In genomic region chr2:166434491-166434890, GRCh38 we compare ENCODE assay signal across 29 cellular contexts. TPM values are rescaled to one million over a fixed set of nuclear protein-coding genes. Genes with fewer than 3 reads are reported as not detected.
DNase-seq lines count a peak whose midpoint lies in the region; ATAC-seq, FAIRE-seq and TF ChIP-seq lines count a peak whose summit lies in the region.
"Had no signal": no experiment of that assay in that cellular context is flagged by ENCODE, and none has a peak within 500 bp of the region (broad histone marks: within the 10 kb centered on the region; RNA-seq: fewer than 3 reads in every experiment).

No MANE protein-coding gene starts in this region.

- H3K27me3 ChIP-seq in endothelial cell of umbilical vein (ENCODE audit: control insufficient read depth in 2 of 2, insufficient read depth in 2 of 2, low read length in 2 of 2) (no peaks in the 10 kb centered on the region), osteoblast (ENCODE audit: insufficient read depth, low read length) (no peaks in the 10 kb centered on the region)
- H3K27me3 ChIP-seq: BE2C, BLaER1 had no signal

- H3K79me2 ChIP-seq in endothelial cell of umbilical vein (ENCODE audit: control insufficient read depth, insufficient read depth, low read length): no peaks in the 10 kb centered on the region
- no peaks in the 10 kb centered on the region for H3K79me2 ChIP-seq in osteoblast (ENCODE audit: insufficient read depth, low read length)

- H3K27ac ChIP-seq in endothelial cell of umbilical vein (ENCODE audit: insufficient read depth, low read depth, low read length) (no peak overlapping the region), osteoblast (ENCODE audit: low read depth, low read length) (no peak overlapping the region)
- H3K27ac ChIP-seq: BLaER1 had no signal

- H2AFZ ChIP-seq in endothelial cell of umbilical vein (ENCODE audit: low read depth, low read length): peak overlapping the region; percentile 9
- H2AFZ ChIP-seq in osteoblast (ENCODE audit: low read length): no peak overlapping the region

- intact Hi-C loops in endothelial cell of umbilical vein (cut with micrococcal nuclease): no loop called here

- TF ChIP-seq POLR2A in endothelial cell of umbilical vein (IDR thresholded peaks at IDR 0.05; ENCODE audit: low read depth, low read length): no peak

- no peak overlapping the region for H3K4me3 ChIP-seq in endothelial cell of umbilical vein (replicated peaks in 1 of 3; ENCODE audit: insufficient read depth in 1 of 3, low read depth in 1 of 3, low read length in 3 of 3)
- H3K4me3 ChIP-seq in osteoblast (ENCODE audit: insufficient read depth, low read length): no peak overlapping the region
- H3K4me3 ChIP-seq: BLaER1, GM12878 had no signal

- H3K4me2 ChIP-seq in endothelial cell of umbilical vein (ENCODE audit: insufficient read depth, low read length): no peak overlapping the region
- no peak overlapping the region for H3K4me2 ChIP-seq in osteoblast (ENCODE audit: insufficient read depth, low read length)
- H3K4me2 ChIP-seq: BLaER1 had no signal

- DNase-seq in HuH-7 (ENCODE audit: low spot score) (peak; percentile 3), endothelial cell of umbilical vein (ENCODE audit: low read depth, low spot score) (peak; percentile 61), osteoblast (ENCODE audit: insufficient read length, low spot score, missing footprints) (peak; percentile 8), MV-4-11 (lab: John Stamatoyannopoulos, UW) (no peak)
- DNase-seq: 8988T; ACHN; BE2C; C1 segment of cervical spinal cord; CD4-positive, alpha-beta memory T cell; CD4-positive, CD25-positive, alpha-beta regulatory T cell; CD8-positive, alpha-beta memory T cell; COR-L47; DMS 273 treated with DMSO at 0.1 percent for 48 hours; DMS153; DMS53; DMS79; DND-41; EL; GDM1 had no signal

- no peak for ATAC-seq in HG02759 (IDR thresholded peaks at IDR 0.05; ENCODE audit: unreplicated experiment)
- ATAC-seq: GM12878 had no signal

- H3K36me3 ChIP-seq in endothelial cell of umbilical vein (ENCODE audit: control insufficient read depth in 2 of 2, extremely low read depth in 1 of 2, insufficient read depth in 2 of 2, low read length in 2 of 2) (no peaks in the 10 kb centered on the region), osteoblast (ENCODE audit: insufficient read depth, low read length) (no peaks in the 10 kb centered on the region)
- H3K36me3 ChIP-seq: BE2C, BLaER1 had no signal

- H3K9me3 ChIP-seq in endothelial cell of umbilical vein (replicated peaks; ENCODE audit: control insufficient read depth, insufficient read depth, low read length) (no peaks in the 10 kb centered on the region), osteoblast (ENCODE audit: low read depth, low read length) (no peaks in the 10 kb centered on the region)
- H3K9me3 ChIP-seq: BE2C, BLaER1 had no signal

- H3K4me1 ChIP-seq in endothelial cell of umbilical vein (ENCODE audit: control insufficient read depth, extremely low read depth, insufficient read depth, low read length) (peaks cover 4% of the 10 kb centered on the region), osteoblast (ENCODE audit: insufficient read depth, low read length) (no peaks in the 10 kb centered on the region)
- H3K4me1 ChIP-seq: BE2C, BLaER1 had no signal

- BruUV-seq in endothelial cell of umbilical vein (replicated peaks; lab: Mats Ljungman, UMichigan): no TSS peak

- CTCF ChIA-PET in endothelial cell of umbilical vein (lab: Charles Lee): interaction anchor here (1.4 kb wide), 1 partner anchor 82 kb away, joined by 4 read pairs; no protein-coding TSS in a partner anchor

- TF ChIP-seq CTCF in endothelial cell of umbilical vein (IDR thresholded peaks at IDR 0.05; ENCODE audit: extremely low read depth in 1 of 2, insufficient read depth in 1 of 2, low read depth in 1 of 2, low read length in 2 of 2) (no peak), osteoblast (IDR thresholded peaks at IDR 0.05; ENCODE audit: extremely low read depth, low read depth, low read length) (no peak)

- FAIRE-seq in endothelial cell of umbilical vein (lab: Jason Lieb, UNC): no peak
- FAIRE-seq: A204.1, GM12878, GM12892, GM18507 had no signal

- H3K9me1 ChIP-seq in endothelial cell of umbilical vein (replicated peaks; ENCODE audit: control insufficient read depth, extremely low read depth, insufficient read depth, low read length): no peaks in the 10 kb centered on the region

- H4K20me1 ChIP-seq in endothelial cell of umbilical vein (replicated peaks; ENCODE audit: control insufficient read depth, extremely low read depth, insufficient read depth, low read length): no peaks in the 10 kb centered on the region
- H4K20me1 ChIP-seq in osteoblast (ENCODE audit: insufficient read depth, low read length): no peaks in the 10 kb centered on the region
- H4K20me1 ChIP-seq: BLaER1 had no signal

- no peak overlapping the region for H3K9ac ChIP-seq in endothelial cell of umbilical vein (replicated peaks; ENCODE audit: extremely low read depth, insufficient read depth, low read length)
- H3K9ac ChIP-seq: BLaER1 had no signal

- POLR2A ChIA-PET in endothelial cell of umbilical vein (lab: Charles Lee): no interaction called here

- dilution Hi-C loops in endothelial cell of umbilical vein (cut with MboI; ENCODE audit: extremely low pct_ligation_motif_present, low sequenced_read_pairs): no loop called here

TF ChIP-seq in endothelial cell of umbilical vein, 7 proteins besides CTCF, POLR2A, EP300 and RAD21:
- TF ChIP-seq JUN (IDR thresholded peaks at IDR 0.05; ENCODE audit: borderline replicate concordance, insufficient read depth, insufficient read length, low read depth): no peak
- TF ChIP-seq MYC (IDR thresholded peaks at IDR 0.05; ENCODE audit: low read depth, low read length): no peak
- no peak for TF ChIP-seq EZH2 (IDR thresholded peaks at IDR 0.05; ENCODE audit: borderline replicate concordance, low read depth, low read length, severe bottlenecking)
- no peak for TF ChIP-seq FOS (IDR thresholded peaks at IDR 0.05; ENCODE audit: borderline replicate concordance, insufficient read depth, low read length)
- no peak for TF ChIP-seq MAX (IDR thresholded peaks at IDR 0.05; ENCODE audit: insufficient read depth, insufficient read length)
- no peak for TF ChIP-seq GATA2 (IDR thresholded peaks at IDR 0.05; ENCODE audit: insufficient read depth, insufficient read length, low read depth, low read length)
- no peak for TF ChIP-seq POLR2AphosphoS5 (IDR thresholded peaks at IDR 0.05; ENCODE audit: insufficient read depth, low read depth, low read length)

RNA-seq across cellular contexts. Expression of gene SCN9A, which starts 58.7 kb away (rescaled TPM):
- total RNA-seq in endothelial cell of umbilical vein (1.6 and 1.8 TPM in 2 replicates), osteoblast (1.8 and 2.1 TPM in 2 replicates)
- 0.62 and 0.88 TPM in 2 replicates for polyA plus RNA-seq in endothelial cell of umbilical vein
- 0.30 and 0.34 TPM in 2 replicates for polyA plus RNA-seq in endothelial cell of umbilical vein (2011; cell fraction: cytosol; rRNA removed)
- polyA plus RNA-seq in endothelial cell of umbilical vein (2011; cell fraction: nucleus; rRNA removed): 1.9 and 2.2 TPM in 2 replicates
- 0.15 and 0.70 TPM in 2 replicates for polyA plus RNA-seq in endothelial cell of umbilical vein (2012)
- polyA minus RNA-seq in endothelial cell of umbilical vein: 5.7 and 7.9 TPM in 2 replicates
- not detected for polyA minus RNA-seq in endothelial cell of umbilical vein (2011; cell fraction: cytosol; rRNA and poly(A)+ RNA removed)
- polyA minus RNA-seq in endothelial cell of umbilical vein (2011; cell fraction: nucleus; rRNA and poly(A)+ RNA removed): 6.9 and 11.7 TPM in 2 replicates
- total RNA-seq: CD4-positive, alpha-beta memory T cell; CD8-positive, alpha-beta memory T cell; G401 had no signal
- polyA plus RNA-seq: CD4-positive, alpha-beta memory T cell; CD4-positive, CD25-positive, alpha-beta regulatory T cell; CD8-positive, alpha-beta memory T cell had no signal

RNA-seq across cellular contexts. Expression of gene SCN7A, which starts 59.6 kb away (rescaled TPM):
- not detected in 2 replicates for total RNA-seq in endothelial cell of umbilical vein
- polyA plus RNA-seq in endothelial cell of umbilical vein: not detected in 2 replicates
- not detected in 2 replicates for polyA plus RNA-seq in endothelial cell of umbilical vein (2011; cell fraction: cytosol; rRNA removed)
- polyA plus RNA-seq in endothelial cell of umbilical vein (2011; cell fraction: nucleus; rRNA removed): not detected in 2 replicates
- polyA plus RNA-seq in endothelial cell of umbilical vein (2012): not detected in 2 replicates
- polyA minus RNA-seq in endothelial cell of umbilical vein: not detected in 2 replicates
- not detected for polyA minus RNA-seq in endothelial cell of umbilical vein (2011; cell fraction: cytosol; rRNA and poly(A)+ RNA removed)
- polyA minus RNA-seq in endothelial cell of umbilical vein (2011; cell fraction: nucleus; rRNA and poly(A)+ RNA removed): not detected in 2 replicates
- not detected in 2 replicates for total RNA-seq in osteoblast
- total RNA-seq: A673; CD4-positive, alpha-beta memory T cell; CD4-positive, CD25-positive, alpha-beta regulatory T cell; CD8-positive, alpha-beta memory T cell; Daoy; G401 had no signal
- polyA plus RNA-seq: CD14-positive monocyte; CD4-positive, alpha-beta memory T cell; CD4-positive, CD25-positive, alpha-beta regulatory T cell; CD8-positive, alpha-beta memory T cell; GM12878 had no signal
